Comparison of ENCODE assay signal across 8 cellular contexts in genomic region chr2:172855588-172855987, GRCh38.
"Had no signal": no experiment of that assay in that cellular context is flagged by ENCODE, and none has a peak within 500 bp of the region (broad histone marks: within the 10 kb centered on the region; RNA-seq: fewer than 3 reads in every experiment).

No MANE protein-coding gene starts in this region.

- ATAC-seq: GM12878 had no signal

- H3K4me3 ChIP-seq: GM12878 had no signal

- DNase-seq: GDM1, GF-D8 had no signal

- FAIRE-seq: G401.6, GM12878, GM12891, GM12892, GM18507, GM19239 had no signal
